ENCODE assay signal across 20 cellular contexts in the genomic region with DNA sequence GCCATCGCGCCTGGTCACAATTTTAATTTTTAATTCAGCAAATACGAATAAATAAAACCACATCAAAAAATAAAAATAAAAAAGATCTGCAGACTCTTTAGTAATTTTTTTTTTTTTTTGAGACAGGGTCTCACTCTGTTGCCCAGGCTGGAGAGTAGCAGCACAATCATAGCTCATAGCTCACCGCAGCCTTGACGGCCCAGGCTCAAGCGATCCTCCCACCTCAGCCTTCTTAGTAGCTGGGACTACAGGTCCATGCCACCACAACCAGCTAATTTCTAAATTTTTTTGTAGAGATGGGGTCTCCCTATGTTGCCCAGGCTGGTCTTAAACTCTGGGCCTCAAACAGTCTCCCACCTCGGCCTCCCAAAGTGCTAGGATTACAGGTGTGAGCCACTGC.
"Had no signal": no experiment of that assay in that cellular context is flagged by ENCODE, and none has a peak within 500 bp of the region (broad histone marks: within the 10 kb centered on the region; RNA-seq: fewer than 3 reads in every experiment).

No MANE protein-coding gene starts in this region.

- H3K4me1 ChIP-seq: parathyroid adenoma, psoas muscle, uterus had no signal

- H3K4me3 ChIP-seq: lung, psoas muscle, uterus had no signal

- H3K36me3 ChIP-seq: uterus had no signal

- ATAC-seq: foreskin keratinocyte; left colon; left ventricle myocardium superior; naive thymus-derived CD4-positive, alpha-beta T cell; psoas muscle; sciatic nerve had no signal

- H3K4me3 Mint-ChIP-seq: endodermal cell; naive thymus-derived CD4-positive, alpha-beta T cell; nephron progenitor cell; type B pancreatic cell had no signal

- H3K27me3 ChIP-seq: foreskin keratinocyte, uterus had no signal

- DNase-seq: effector CD4-positive, alpha-beta T cell; endodermal cell; erythroblast; foreskin keratinocyte; left colon; left ventricle myocardium superior; mesenchymal stem cell; midbrain; naive thymus-derived CD4-positive, alpha-beta T cell; nephron progenitor cell; psoas muscle; retina; stimulated activated CD4-positive, alpha-beta T cell treated with anti-CD3 and anti-CD28 coated beads, Interleukin-2, amount 100 ng/mL, for 24 hours; stimulated activated CD4-positive, alpha-beta T cell treated with anti-CD3 and anti-CD28 coated beads, Interleukin-4, amount 100 ng/mL, for 4 hours; stimulated activated naive CD4-positive, alpha-beta T cell; uterus had no signal

- H3K9me3 ChIP-seq: psoas muscle, uterus had no signal

- H3K27me3 Mint-ChIP-seq: naive thymus-derived CD4-positive, alpha-beta T cell; type B pancreatic cell had no signal

- H3K27ac ChIP-seq: foreskin keratinocyte, parathyroid adenoma, psoas muscle, uterus had no signal

- H3K27ac Mint-ChIP-seq: endodermal cell, nephron progenitor cell, type B pancreatic cell had no signal

- H3K9me3 Mint-ChIP-seq: endodermal cell, nephron progenitor cell, type B pancreatic cell had no signal
